1 cellular context compared by ENCODE assay signal in the genomic region with DNA sequence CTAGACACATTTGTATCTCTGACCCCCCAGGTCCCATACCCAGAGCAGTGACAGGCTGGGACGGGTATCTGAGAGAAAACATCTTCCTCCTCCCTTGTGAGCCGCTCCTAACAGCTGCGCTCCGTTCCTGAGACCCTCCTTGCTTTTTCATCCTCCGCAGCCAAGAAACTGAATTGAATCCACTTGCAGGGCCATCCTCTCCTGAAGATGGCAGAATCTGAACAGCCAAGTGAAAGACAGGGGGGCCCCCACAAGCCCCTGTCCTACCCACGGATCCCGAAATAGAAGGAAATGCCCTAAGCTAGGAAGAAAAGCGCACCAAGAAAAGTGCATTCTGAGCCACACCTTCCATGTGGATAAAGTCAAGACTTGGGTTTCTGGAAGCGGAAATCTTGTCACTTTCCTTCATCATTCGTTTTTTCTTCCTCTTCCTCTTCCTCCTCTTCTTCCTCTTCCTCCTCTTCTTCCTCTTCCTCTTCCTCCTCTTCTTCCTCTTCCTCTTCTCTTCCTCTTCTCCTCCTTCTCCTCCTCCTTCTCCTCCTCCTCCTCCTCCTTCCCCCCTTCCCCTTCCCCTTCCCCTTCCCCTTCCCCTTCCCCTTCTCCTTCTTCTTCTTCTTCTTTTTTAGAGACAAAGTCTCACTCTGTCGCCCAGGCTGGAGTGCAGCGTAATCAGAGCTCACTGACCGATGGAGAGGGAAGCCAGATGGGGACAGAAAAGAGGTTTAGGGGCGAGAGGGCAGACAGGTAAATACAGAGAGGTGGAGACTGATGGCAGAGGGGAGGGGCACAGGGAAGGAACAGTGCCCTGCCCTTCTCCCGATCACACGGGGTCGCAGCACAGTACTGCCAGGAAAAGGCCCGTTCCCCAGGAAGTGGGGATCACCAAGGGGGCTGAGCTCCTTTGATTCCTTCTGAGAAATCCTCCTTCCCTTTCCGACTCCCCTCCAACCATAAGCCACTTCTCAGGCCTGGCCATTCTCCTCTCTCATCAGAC.
TF ChIP-seq lines count a peak whose summit lies in the region.

No MANE protein-coding gene starts in this region.

TF ChIP-seq in HepG2, 621 proteins besides CTCF, POLR2A, EP300 and RAD21 (continued from another document):
- TF ChIP-seq, protein P1, sequence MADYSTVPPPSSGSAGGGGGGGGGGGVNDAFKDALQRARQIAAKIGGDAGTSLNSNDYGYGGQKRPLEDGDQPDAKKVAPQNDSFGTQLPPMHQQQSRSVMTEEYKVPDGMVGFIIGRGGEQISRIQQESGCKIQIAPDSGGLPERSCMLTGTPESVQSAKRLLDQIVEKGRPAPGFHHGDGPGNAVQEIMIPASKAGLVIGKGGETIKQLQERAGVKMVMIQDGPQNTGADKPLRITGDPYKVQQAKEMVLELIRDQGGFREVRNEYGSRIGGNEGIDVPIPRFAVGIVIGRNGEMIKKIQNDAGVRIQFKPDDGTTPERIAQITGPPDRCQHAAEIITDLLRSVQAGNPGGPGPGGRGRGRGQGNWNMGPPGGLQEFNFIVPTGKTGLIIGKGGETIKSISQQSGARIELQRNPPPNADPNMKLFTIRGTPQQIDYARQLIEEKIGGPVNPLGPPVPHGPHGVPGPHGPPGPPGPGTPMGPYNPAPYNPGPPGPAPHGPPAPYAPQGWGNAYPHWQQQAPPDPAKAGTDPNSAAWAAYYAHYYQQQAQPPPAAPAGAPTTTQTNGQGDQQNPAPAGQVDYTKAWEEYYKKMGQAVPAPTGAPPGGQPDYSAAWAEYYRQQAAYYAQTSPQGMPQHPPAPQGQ (CRISPR knock-in tag; IDR thresholded peaks at IDR 0.05; ENCODE audit: borderline replicate concordance): no peak
- TF ChIP-seq HNRNPK (IDR thresholded peaks at IDR 0.05; ENCODE audit: low read depth, low read length, poor library complexity, severe bottlenecking): peak; percentile 40
- TF ChIP-seq JDP2 (CRISPR knock-in tag; IDR thresholded peaks at IDR 0.05; ENCODE audit: borderline replicate concordance): no peak
